8 cellular contexts compared by ENCODE assay signal in the genomic region with DNA sequence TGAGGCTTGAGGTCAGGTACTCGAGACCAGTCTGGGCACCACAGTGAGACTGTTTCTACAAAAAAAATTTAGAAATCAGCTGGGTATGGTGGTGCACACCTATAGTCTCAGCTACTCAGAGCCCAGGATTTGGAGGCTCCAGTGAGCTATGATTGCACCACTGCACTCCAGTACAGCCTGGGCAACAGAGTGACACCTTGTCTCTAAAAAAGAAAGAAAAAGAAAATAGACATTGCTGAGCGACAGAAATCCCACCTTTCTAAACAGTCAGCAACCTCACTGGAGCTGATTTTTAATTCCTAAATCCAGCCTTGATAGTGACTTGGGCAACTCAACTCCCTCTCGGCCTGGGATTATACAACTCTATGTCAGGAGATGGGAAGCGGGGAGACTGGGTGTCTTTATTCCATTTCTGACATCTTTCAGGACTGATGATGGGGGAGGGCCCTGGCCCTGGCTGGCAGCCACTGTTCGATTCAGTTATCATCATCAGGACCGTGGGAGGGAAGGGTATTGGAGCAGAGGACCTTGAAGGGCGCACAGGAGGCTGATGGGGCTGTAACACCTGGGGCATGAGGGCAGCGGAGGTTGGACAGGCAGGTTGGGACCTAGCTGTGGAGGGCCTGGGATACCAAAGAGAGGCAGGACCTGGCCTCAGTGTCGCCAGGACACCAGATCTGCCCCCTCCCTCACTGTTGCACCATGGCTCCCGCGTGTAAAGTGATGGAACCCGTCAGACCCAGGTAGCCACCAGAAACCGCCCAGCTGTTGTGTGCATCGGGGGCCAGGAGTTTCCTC. TPM values are rescaled to one million over a fixed set of nuclear protein-coding genes. Genes with fewer than 3 reads are reported as not detected.
DNase-seq lines count a peak whose midpoint lies in the region; ATAC-seq and TF ChIP-seq lines count a peak whose summit lies in the region.

No MANE protein-coding gene starts in this region.

- H3K4me2 ChIP-seq in DOHH2 (ENCODE audit: low read length) (peak overlapping the region; percentile 90), fibroblast of lung (ENCODE audit: extremely low read depth, insufficient read depth, low read length) (peak overlapping the region; percentile 98)

- H3K27ac ChIP-seq in DOHH2 (ENCODE audit: low read depth, low read length) (no peak overlapping the region), SJSA1 (peak overlapping the region; percentile 27; the same call in 1 of the 2 replicates), fibroblast of lung (ENCODE audit: insufficient read depth, low read length) (peak overlapping the region; percentile 96), psoas muscle (peak overlapping the region; percentile 92)

- H3K36me3 ChIP-seq in DOHH2 (ENCODE audit: control insufficient read depth, low read length) (no peaks in the 10 kb centered on the region), SJSA1 (peaks cover 5% of the 10 kb centered on the region; the same call in 1 of the 2 replicates), fibroblast of lung (ENCODE audit: control insufficient read depth, insufficient read depth, low read length) (no peaks in the 10 kb centered on the region), psoas muscle (ENCODE audit: insufficient read depth in 1 of 2, low read depth in 1 of 2) (peaks cover 0 to 5% of the 10 kb centered on the region in 2 donors)

- H4K20me1 ChIP-seq in DOHH2 (ENCODE audit: control insufficient read depth, insufficient read depth, low read depth, low read length), result no peaks in the 10 kb centered on the region
- no peaks in the 10 kb centered on the region for H4K20me1 ChIP-seq in fibroblast of lung (ENCODE audit: control insufficient read depth, extremely low read depth, insufficient read depth, low read length)

- no peak for TF ChIP-seq CTCF in DOHH2 (IDR thresholded peaks at IDR 0.05; ENCODE audit: low read depth, low read length, poor library complexity, severe bottlenecking)
- TF ChIP-seq CTCF in fibroblast of lung (conservative IDR thresholded peaks at IDR 0.05 in 1 of 2, IDR thresholded peaks at IDR 0.05 in 1 of 2; ENCODE audit: low read depth in 1 of 2, low read length in 2 of 2), result no peak
- TF ChIP-seq CTCF in psoas muscle (IDR thresholded peaks at IDR 0.05), result no peak

- H3K79me2 ChIP-seq in DOHH2 (ENCODE audit: control insufficient read depth, low read length) (no peaks in the 10 kb centered on the region), fibroblast of lung (ENCODE audit: control insufficient read depth, insufficient read depth, low read length) (peaks cover 5% of the 10 kb centered on the region)

- H3K9me3 ChIP-seq in DOHH2 (ENCODE audit: control insufficient read depth, insufficient read depth, low read length) (no peaks in the 10 kb centered on the region), SJSA1 (replicated peaks) (no peaks in the 10 kb centered on the region), fibroblast of lung (ENCODE audit: control insufficient read depth, insufficient read depth, low read depth, low read length) (no peaks in the 10 kb centered on the region), psoas muscle (no peaks in the 10 kb centered on the region)

- H3K9me2 ChIP-seq in DOHH2 (replicated peaks; ENCODE audit: control insufficient read depth, low read length), result no peaks in the 10 kb centered on the region

- intact Hi-C loops in psoas muscle (cut with DNase I), result no loop called here

- H3F3A ChIP-seq in DOHH2 (ENCODE audit: control insufficient read depth, insufficient read depth), result peaks cover 27% of the 10 kb centered on the region

- H3K4me3 ChIP-seq in DOHH2 (ENCODE audit: low read length), result peak overlapping the region; percentile 77
- H3K4me3 ChIP-seq in SJSA1, result peak overlapping the region; percentile 49
- H3K4me3 ChIP-seq in fibroblast of lung (replicated peaks in 1 of 4; ENCODE audit: control extremely low read depth in 1 of 4, insufficient read depth in 1 of 4, low read depth in 3 of 4, low read length in 4 of 4), result peak overlapping the region; percentile 51 to 91 (median 78)
- H3K4me3 ChIP-seq in psoas muscle, result peak overlapping the region; percentile 70

- H3K4me1 ChIP-seq in DOHH2 (ENCODE audit: control insufficient read depth, low read length), result peaks cover 40% of the 10 kb centered on the region
- peaks cover 20% of the 10 kb centered on the region for H3K4me1 ChIP-seq in SJSA1 (replicated peaks)
- H3K4me1 ChIP-seq in fibroblast of lung (ENCODE audit: control insufficient read depth, extremely low read depth, insufficient read depth, low read length), result peaks cover 17% of the 10 kb centered on the region
- peaks cover 30% of the 10 kb centered on the region for H3K4me1 ChIP-seq in psoas muscle

- 48 to 58% (median 51%) methylated on average over 14 of the region's 14 CpGs for WGBS in psoas muscle, 3 donors

- no peaks in the 10 kb centered on the region for H3K27me3 ChIP-seq in DOHH2 (ENCODE audit: control insufficient read depth, low read length)
- no peaks in the 10 kb centered on the region for H3K27me3 ChIP-seq in SJSA1 (replicated peaks)
- H3K27me3 ChIP-seq in fibroblast of lung (ENCODE audit: control insufficient read depth, insufficient read depth, low read length), result no peaks in the 10 kb centered on the region
- H3K27me3 ChIP-seq in psoas muscle (ENCODE audit: insufficient read depth in 3 of 3, low read length in 2 of 3), result no peaks in the 10 kb centered on the region

- peak overlapping the region; percentile 88 for H2AFZ ChIP-seq in fibroblast of lung (ENCODE audit: low read length)

- no peak for TF ChIP-seq POLR2A in GM18505 (IDR thresholded peaks at IDR 0.05; ENCODE audit: borderline replicate concordance, extremely low read depth, insufficient read depth, insufficient read length)

- H3K9ac ChIP-seq in fibroblast of lung (ENCODE audit: insufficient read depth, low read length), result peak overlapping the region; percentile 95

- no peak for DNase-seq in SJSA1 (ENCODE audit: low read depth in 1 of 2, low spot score in 2 of 2)
- DNase-seq in fibroblast of lung (ENCODE audit: low read depth in 2 of 2), result no peak
- DNase-seq in psoas muscle, result no peak
- DNase-seq in HuH-7.5 (ENCODE audit: low spot score), result no peak

- ATAC-seq in psoas muscle, result no peak
- ATAC-seq in HG02759 (IDR thresholded peaks at IDR 0.05; ENCODE audit: unreplicated experiment), result no peak
- no peak for ATAC-seq in GM18505 (IDR thresholded peaks at IDR 0.05; ENCODE audit: unreplicated experiment)
- ATAC-seq in HG03159 (IDR thresholded peaks at IDR 0.05; ENCODE audit: unreplicated experiment), result no peak

RNA-seq across cellular contexts. Expression of a gene that starts 14.7 kb away (rescaled TPM):
- 119 and 221 TPM in 2 replicates for total RNA-seq in SJSA1 (2014; rRNA removed; shearing (Covaris generic))
- total RNA-seq in fibroblast of lung (36.2 and 70.0 TPM in 2 replicates), psoas muscle (1,000 to 10,000 TPM; 2,972 to 5,803 (median 5,243) TPM)
- polyA plus RNA-seq in fibroblast of lung (234 and 235 TPM in 2 replicates), psoas muscle (1,000 to 10,000 TPM; 1,312 to 4,364 (median 1,775) TPM)
- 950 and 998 TPM in 2 replicates for polyA plus RNA-seq in fibroblast of lung (2012)
- 199 and 349 TPM in 2 replicates for polyA minus RNA-seq in fibroblast of lung (ENCODE audit: low replicate concordance)

RNA-seq across cellular contexts. Expression of a gene that starts 41.6 kb away (rescaled TPM):
- 67.0 and 76.1 TPM in 2 replicates for total RNA-seq in SJSA1 (2014; rRNA removed; shearing (Covaris generic))
- total RNA-seq in fibroblast of lung (54.2 and 68.4 TPM in 2 replicates), psoas muscle (100 to 1,000 TPM; 342 to 421 (median 401) TPM)
- polyA plus RNA-seq in fibroblast of lung (80.4 and 85.7 TPM in 2 replicates), psoas muscle (100 to 1,000 TPM; 204 to 523 (median 213) TPM)
- polyA plus RNA-seq in fibroblast of lung (2012), result 130 and 136 TPM in 2 replicates
- polyA minus RNA-seq in fibroblast of lung (ENCODE audit: low replicate concordance), result 46.5 and 52.8 TPM in 2 replicates

Comparison
In these comparisons a context has a peak if more than half of its experiments do, and no peak if none do; other contexts are left out.
1. RNA of a gene that starts 14.7 kb away (total RNA-seq): 2,972 to 5,803 TPM in psoas muscle; 119 to 221 TPM in SJSA1 and 36.2 to 70.0 TPM in fibroblast of lung; every median in the first group is over 10 times any median in the second.
2. Peak in every context shown above with its lines, with median percentiles within 50 percentile points of each other: H3K4me3 ChIP-seq.